Comparison of ENCODE assay signal across 1 cellular context in the genomic region with DNA sequence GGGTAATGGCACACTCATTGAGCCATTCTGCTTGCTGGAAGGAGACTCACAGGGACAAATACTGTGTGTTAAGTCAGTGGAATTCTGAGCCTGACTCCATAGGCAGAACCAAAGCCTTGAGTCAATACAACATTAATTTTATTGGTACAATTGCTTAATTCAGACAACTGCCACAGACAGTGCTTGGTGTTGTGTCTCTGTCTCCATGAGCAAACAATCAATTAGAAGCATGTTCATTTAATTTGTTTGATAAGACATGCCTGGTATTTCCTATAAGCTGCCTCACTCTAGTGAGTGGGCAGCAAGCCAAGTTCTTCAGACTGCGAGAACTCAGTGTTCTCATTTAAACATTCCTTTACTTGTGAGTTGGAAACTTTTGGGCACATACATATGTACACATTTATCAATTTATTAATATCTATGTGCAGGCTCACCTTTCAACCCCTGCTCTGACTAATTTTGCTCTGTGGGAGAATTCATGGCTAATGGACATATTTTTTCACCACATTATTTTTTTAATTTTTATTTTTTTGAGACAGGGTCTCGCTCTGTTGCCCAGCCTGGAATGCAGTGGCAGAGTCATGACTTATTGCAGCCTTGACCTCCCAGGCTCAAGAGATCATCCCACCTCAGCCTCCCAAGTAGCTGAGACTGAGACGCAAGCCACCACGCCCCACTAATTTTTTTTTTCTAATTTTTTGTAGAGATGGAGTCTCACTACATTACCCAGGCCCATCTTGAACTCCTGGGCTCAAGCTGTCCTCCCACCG.
TF ChIP-seq lines count a peak whose summit lies in the region.

No MANE protein-coding gene starts in this region.

TF ChIP-seq in IMR-90, 13 proteins besides CTCF, POLR2A, EP300 and RAD21:
- TF ChIP-seq CEBPB (IDR thresholded peaks at IDR 0.05; ENCODE audit: low read depth, low read length) = peak; percentile 18; the same call in 1 of the 2 replicates
- TF ChIP-seq, protein P1, sequence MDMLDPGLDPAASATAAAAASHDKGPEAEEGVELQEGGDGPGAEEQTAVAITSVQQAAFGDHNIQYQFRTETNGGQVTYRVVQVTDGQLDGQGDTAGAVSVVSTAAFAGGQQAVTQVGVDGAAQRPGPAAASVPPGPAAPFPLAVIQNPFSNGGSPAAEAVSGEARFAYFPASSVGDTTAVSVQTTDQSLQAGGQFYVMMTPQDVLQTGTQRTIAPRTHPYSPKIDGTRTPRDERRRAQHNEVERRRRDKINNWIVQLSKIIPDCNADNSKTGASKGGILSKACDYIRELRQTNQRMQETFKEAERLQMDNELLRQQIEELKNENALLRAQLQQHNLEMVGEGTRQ (IDR thresholded peaks at IDR 0.05; ENCODE audit: low read depth, low read length) = no peak
- TF ChIP-seq MAFK (IDR thresholded peaks at IDR 0.05; ENCODE audit: low read depth, low read length) = no peak
- no peak for TF ChIP-seq MXI1 (IDR thresholded peaks at IDR 0.05; ENCODE audit: borderline replicate concordance, low read depth, low read length)
- TF ChIP-seq CHD1 (IDR thresholded peaks at IDR 0.05; ENCODE audit: low read depth, low read length) = no peak
- TF ChIP-seq, protein P2, sequence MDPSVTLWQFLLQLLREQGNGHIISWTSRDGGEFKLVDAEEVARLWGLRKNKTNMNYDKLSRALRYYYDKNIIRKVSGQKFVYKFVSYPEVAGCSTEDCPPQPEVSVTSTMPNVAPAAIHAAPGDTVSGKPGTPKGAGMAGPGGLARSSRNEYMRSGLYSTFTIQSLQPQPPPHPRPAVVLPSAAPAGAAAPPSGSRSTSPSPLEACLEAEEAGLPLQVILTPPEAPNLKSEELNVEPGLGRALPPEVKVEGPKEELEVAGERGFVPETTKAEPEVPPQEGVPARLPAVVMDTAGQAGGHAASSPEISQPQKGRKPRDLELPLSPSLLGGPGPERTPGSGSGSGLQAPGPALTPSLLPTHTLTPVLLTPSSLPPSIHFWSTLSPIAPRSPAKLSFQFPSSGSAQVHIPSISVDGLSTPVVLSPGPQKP (IDR thresholded peaks at IDR 0.05; ENCODE audit: borderline replicate concordance, low read depth, low read length) = no peak
- no peak for TF ChIP-seq FOS (IDR thresholded peaks at IDR 0.05; ENCODE audit: low read depth, low read length)
- no peak for TF ChIP-seq BHLHE40 (IDR thresholded peaks at IDR 0.05; ENCODE audit: low read depth, low read length)
